In genomic region chr4:122788935-122789334, GRCh38 we compare ENCODE assay signal across 16 cellular contexts. TPM values are rescaled to one million over a fixed set of nuclear protein-coding genes. Genes with fewer than 3 reads are reported as not detected.
DNase-seq lines count a peak whose midpoint lies in the region; TF ChIP-seq lines count a peak whose summit lies in the region.
"Had no signal": no experiment of that assay in that cellular context is flagged by ENCODE, and none has a peak within 500 bp of the region (broad histone marks: within the 10 kb centered on the region; RNA-seq: fewer than 3 reads in every experiment).

No MANE protein-coding gene starts in this region.

- peak overlapping the region; percentile 29 for H3T11ph ChIP-seq in H9 (ENCODE audit: low read length)

- H4K20me1 ChIP-seq in H9 (ENCODE audit: control insufficient read depth, insufficient read depth, insufficient read length), result no peaks in the 10 kb centered on the region
- H4K20me1 ChIP-seq in neural progenitor cell (ENCODE audit: low read depth), result no peaks in the 10 kb centered on the region
- H4K20me1 ChIP-seq: BLaER1 treated with 17β-estradiol and CSF1 and Interleukin-3, amounts not matched to agents 10 nM and 100 nM had no signal

- H3K4me2 ChIP-seq in H9 (ENCODE audit: insufficient read depth, insufficient read length, low read length), result no peak overlapping the region
- H3K4me2 ChIP-seq in neural progenitor cell, result no peak overlapping the region
- H3K4me2 ChIP-seq: BLaER1 treated with 17β-estradiol and CSF1 and Interleukin-3, amounts not matched to agents 10 nM and 100 nM; KMS-11 had no signal

- no peak overlapping the region for H3K4ac ChIP-seq in H9 (ENCODE audit: low read depth, low read length)

- no peaks in the 10 kb centered on the region for H3K23me2 ChIP-seq in H9 (ENCODE audit: insufficient read length, low read depth, low read length, poor library complexity, severe bottlenecking)

- H3K36me3 ChIP-seq in HUES64 (ENCODE audit: insufficient read depth, low read length) (no peaks in the 10 kb centered on the region), endodermal cell (ENCODE audit: control insufficient read depth, insufficient read depth, low read length) (no peaks in the 10 kb centered on the region), neural progenitor cell (no peaks in the 10 kb centered on the region)
- H3K36me3 ChIP-seq: BLaER1 treated with 17β-estradiol and CSF1 and Interleukin-3, amounts not matched to agents 10 nM and 100 nM had no signal

- no peaks in the 10 kb centered on the region for H3K79me1 ChIP-seq in H9 (ENCODE audit: insufficient read depth, low read depth, low read length, poor library complexity, severe bottlenecking)

- H3K4me3 Mint-ChIP-seq in H9 (no peak overlapping the region), endodermal cell (no peak overlapping the region), neural progenitor cell (no peak overlapping the region)
- H3K4me3 Mint-ChIP-seq: B cell; CD8-positive, alpha-beta T cell had no signal

- no peak overlapping the region for H3K56ac ChIP-seq in H9 (ENCODE audit: insufficient read length, low read depth, low read length)

- H2BK5ac ChIP-seq in H9 (ENCODE audit: insufficient read length, low read length), result no peak overlapping the region

- H2BK12ac ChIP-seq in H9 (ENCODE audit: insufficient read length, low read depth, low read length), result no peak overlapping the region

- WGBS in H9 (ENCODE audit: extremely low coverage, insufficient read length, low lambda C conversion rate), result no CpG with 5 or more reads among the region's 4 CpGs
- WGBS in HUES64, result 53% methylated on average over 4 of the region's 4 CpGs
- 86 to 96% methylated on average over 3 to 4 of the region's 4 CpGs for WGBS in endodermal cell (ENCODE audit: insufficient coverage in 1 of 2, insufficient read length in 1 of 2), 2 experiments

- H3K27ac Mint-ChIP-seq in H9 (peak overlapping the region; percentile 58 to 98 (median 95); a peak in 6 of 7 replicates), endodermal cell (peak overlapping the region; percentile 16), neural progenitor cell (no peak overlapping the region)
- H3K27ac Mint-ChIP-seq: B cell; CD8-positive, alpha-beta T cell had no signal

- no peak overlapping the region for H3K18ac ChIP-seq in H9 (ENCODE audit: insufficient read length, low read depth, low read length)

- H3F3A ChIP-seq in neural progenitor cell (ENCODE audit: low read depth), result peaks cover 9% of the 10 kb centered on the region

- H3K79me2 ChIP-seq in H9 (ENCODE audit: insufficient read depth, low read length), result no peaks in the 10 kb centered on the region
- H3K79me2 ChIP-seq in neural progenitor cell (ENCODE audit: low read depth), result no peaks in the 10 kb centered on the region

- DNase-seq in H9 (no peak), endodermal cell (no peak), neural progenitor cell (ENCODE audit: low spot score) (no peak), iPS-NIHi11 (ENCODE audit: low spot score) (no peak), mucosa of gallbladder (ENCODE audit: low spot score) (no peak), kidney glomerular epithelial cell (lab: John Stamatoyannopoulos, UW) (no peak)
- DNase-seq: CD8-positive, alpha-beta T cell; COR-L47; DMS 273 treated with DMSO at 0.1 percent for 48 hours; DMS53; DND-41; EL had no signal

- no peak overlapping the region for H2BK120ac ChIP-seq in H9 (ENCODE audit: low read depth, low read length, poor library complexity, severe bottlenecking)

- no peak overlapping the region for H2BK15ac ChIP-seq in H9 (ENCODE audit: low read depth, low read length)

- H3K27ac ChIP-seq in H9 (ENCODE audit: insufficient read length, low read depth, low read length) (peak overlapping the region; percentile 62), HUES64 (ENCODE audit: low read depth, low read length) (peak overlapping the region; percentile 69), endodermal cell (ENCODE audit: low read depth, low read length) (no peak overlapping the region), neural progenitor cell (no peak overlapping the region)
- H3K27ac ChIP-seq: BLaER1 treated with 17β-estradiol and CSF1 and Interleukin-3, amounts not matched to agents 10 nM and 100 nM; KMS-11 had no signal

- H2AFZ ChIP-seq in H9 (ENCODE audit: low read length), result no peak overlapping the region
- H2AFZ ChIP-seq in neural progenitor cell (replicated peaks), result peak overlapping the region; percentile 57

- H3K4me1 Mint-ChIP-seq in H9, result peaks cover 68% of the 10 kb centered on the region in 2 experiments
- H3K4me1 Mint-ChIP-seq in endodermal cell, result peaks cover 4% of the 10 kb centered on the region
- H3K4me1 Mint-ChIP-seq in neural progenitor cell, result peaks cover 3% of the 10 kb centered on the region
- H3K4me1 Mint-ChIP-seq: B cell had no signal

- no peak overlapping the region for H3K23ac ChIP-seq in H9 (ENCODE audit: insufficient read length, low read depth, low read length)

- H3K9me3 Mint-ChIP-seq in H9 (peaks cover 2 to 9% of the 10 kb centered on the region in 2 experiments; a peak in 2 of 5 replicates), endodermal cell (no peaks in the 10 kb centered on the region), neural progenitor cell (no peaks in the 10 kb centered on the region)
- H3K9me3 Mint-ChIP-seq: CD8-positive, alpha-beta T cell had no signal

- H3K4me1 ChIP-seq in H9 (ENCODE audit: insufficient read depth, low read length) (peaks cover 18% of the 10 kb centered on the region; the same call in 1 of the 2 replicates), HUES64 (ENCODE audit: insufficient read depth, low read length) (peaks cover 51% of the 10 kb centered on the region), endodermal cell (ENCODE audit: control insufficient read depth, insufficient read depth, low read length) (no peaks in the 10 kb centered on the region), neural progenitor cell (peaks cover 9% of the 10 kb centered on the region)
- H3K4me1 ChIP-seq: BLaER1 treated with 17β-estradiol and CSF1 and Interleukin-3, amounts not matched to agents 10 nM and 100 nM had no signal

- no peak overlapping the region for H3K14ac ChIP-seq in H9 (ENCODE audit: insufficient read depth, low read length)

- no peak overlapping the region for H4K91ac ChIP-seq in H9 (ENCODE audit: insufficient read length, low read depth, low read length)

- no peak overlapping the region for H4K5ac ChIP-seq in H9 (ENCODE audit: insufficient read length, low read depth, low read length)

- H3K9ac ChIP-seq in H9 (ENCODE audit: extremely low read depth, insufficient read length, low read length) (peak overlapping the region; percentile 13), HUES64 (ENCODE audit: low read depth, low read length) (no peak overlapping the region), endodermal cell (ENCODE audit: extremely low read depth, low read length, poor library complexity, severe bottlenecking) (no peak overlapping the region), neural progenitor cell (no peak overlapping the region)
- H3K9ac ChIP-seq: BLaER1 treated with 17β-estradiol and CSF1 and Interleukin-3, amounts not matched to agents 10 nM and 100 nM; KMS-11 had no signal

- H3K4me3 ChIP-seq in HUES64 (ENCODE audit: low read length), result no peak overlapping the region
- no peak overlapping the region for H3K4me3 ChIP-seq in endodermal cell (ENCODE audit: low read length)
- H3K4me3 ChIP-seq in neural progenitor cell, result no peak overlapping the region
- H3K4me3 ChIP-seq: BLaER1 treated with 17β-estradiol and CSF1 and Interleukin-3, amounts not matched to agents 10 nM and 100 nM had no signal

- no peak overlapping the region for H2BK20ac ChIP-seq in H9 (ENCODE audit: low read depth, low read length, poor library complexity, severe bottlenecking)

- TF ChIP-seq CTCF in H9 (conservative IDR thresholded peaks at IDR 0.05) (no peak), endodermal cell (conservative IDR thresholded peaks at IDR 0.05) (no peak), neural progenitor cell (IDR thresholded peaks at IDR 0.05) (no peak)

- no peaks in the 10 kb centered on the region for H3K27me3 ChIP-seq in H9 (ENCODE audit: insufficient read depth, low read length)
- no peaks in the 10 kb centered on the region for H3K27me3 ChIP-seq in HUES64 (ENCODE audit: insufficient read depth, low read length)
- no peaks in the 10 kb centered on the region for H3K27me3 ChIP-seq in endodermal cell (ENCODE audit: control insufficient read depth, insufficient read depth, low read length, poor library complexity, severe bottlenecking)
- H3K27me3 ChIP-seq in neural progenitor cell, result no peaks in the 10 kb centered on the region
- H3K27me3 ChIP-seq: BLaER1 treated with 17β-estradiol and CSF1 and Interleukin-3, amounts not matched to agents 10 nM and 100 nM had no signal

- H3K36me3 Mint-ChIP-seq in H9 (ENCODE audit: insufficient read depth in 1 of 3, low read depth in 3 of 3), result peaks cover 0 to 20% (median 5%) of the 10 kb centered on the region in 3 experiments; a peak in 4 of 7 replicates
- no peaks in the 10 kb centered on the region for H3K36me3 Mint-ChIP-seq in endodermal cell (ENCODE audit: low read depth)
- H3K36me3 Mint-ChIP-seq in neural progenitor cell, result no peaks in the 10 kb centered on the region
- H3K36me3 Mint-ChIP-seq: CD8-positive, alpha-beta T cell had no signal

- H2AK5ac ChIP-seq in H9 (ENCODE audit: insufficient read length, low read length), result no peak overlapping the region

- no peak overlapping the region for H4K8ac ChIP-seq in H9 (replicated peaks; ENCODE audit: insufficient read length, low read depth, low read length)

- H3K27me3 Mint-ChIP-seq in H9 (ENCODE audit: low read depth) (no peaks in the 10 kb centered on the region), endodermal cell (ENCODE audit: insufficient read depth) (no peaks in the 10 kb centered on the region), neural progenitor cell (ENCODE audit: insufficient read depth, low read depth) (no peaks in the 10 kb centered on the region)
- H3K27me3 Mint-ChIP-seq: B cell had no signal

- H3K9me3 ChIP-seq in H9 (ENCODE audit: control insufficient read depth, low read depth, low read length), result no peaks in the 10 kb centered on the region
- no peaks in the 10 kb centered on the region for H3K9me3 ChIP-seq in HUES64 (ENCODE audit: insufficient read depth, low read depth, low read length)
- no peaks in the 10 kb centered on the region for H3K9me3 ChIP-seq in endodermal cell (ENCODE audit: control insufficient read depth, low read length)
- H3K9me3 ChIP-seq in neural progenitor cell (ENCODE audit: low read depth), result no peaks in the 10 kb centered on the region
- H3K9me3 ChIP-seq: BLaER1 treated with 17β-estradiol and CSF1 and Interleukin-3, amounts not matched to agents 10 nM and 100 nM had no signal

RNA-seq across cellular contexts. Expression of gene FGF2, which starts 37.7 kb away (rescaled TPM):
- total RNA-seq in H9 (2021) (95.2 and 99.0 TPM in 2 replicates), endodermal cell (10 to 100 TPM; 12.5 to 18.5 TPM), neural progenitor cell (ENCODE audit: low replicate concordance) (27.7 and 43.8 TPM in 2 replicates), mucosa of gallbladder (11.9 TPM)
- polyA plus RNA-seq in HUES64 (2013, experiment 1 of 2), result 31.5 TPM
- polyA plus RNA-seq in HUES64 (2013, experiment 2 of 2), result 33.5 TPM
- 15.6 TPM for polyA plus RNA-seq in endodermal cell (2013, experiment 1 of 2)
- 9.1 TPM for polyA plus RNA-seq in endodermal cell (2013, experiment 2 of 2)
- total RNA-seq: B cell; CD8-positive, alpha-beta T cell had no signal

RNA-seq across cellular contexts. Expression of gene BBS12, which starts 56.4 kb away (rescaled TPM):
- total RNA-seq in H9 (2021) (1.2 and 2.4 TPM in 2 replicates), endodermal cell (1 to 10 TPM; 4.1 to 4.2 TPM), neural progenitor cell (ENCODE audit: low replicate concordance) (5.9 and 7.7 TPM in 2 replicates), mucosa of gallbladder (4.1 TPM)
- polyA plus RNA-seq in HUES64 (2013, experiment 1 of 2), result 2.7 TPM
- polyA plus RNA-seq in HUES64 (2013, experiment 2 of 2), result 2.6 TPM
- 6.2 TPM for polyA plus RNA-seq in endodermal cell (2013, experiment 1 of 2)
- 5.4 TPM for polyA plus RNA-seq in endodermal cell (2013, experiment 2 of 2)

Comparison
In these comparisons a context has a peak if more than half of its experiments do, and no peak if none do; other contexts are left out.
1. H3K27ac ChIP-seq: peak in H9 (single experiment) and HUES64 (single experiment); none in endodermal cell (single experiment) and neural progenitor cell (single experiment).